ENCODE assay signal across 10 cellular contexts in genomic region chr1:198056255-198056654, GRCh38.
DNase-seq lines count a peak whose midpoint lies in the region; ATAC-seq, FAIRE-seq and TF ChIP-seq lines count a peak whose summit lies in the region.
"Had no signal": no experiment of that assay in that cellular context is flagged by ENCODE, and none has a peak within 500 bp of the region (broad histone marks: within the 10 kb centered on the region; RNA-seq: fewer than 3 reads in every experiment).

No MANE protein-coding gene starts in this region.

- no peak for FAIRE-seq in bronchial epithelial cell (lab: Jason Lieb, UNC)
- FAIRE-seq: endothelial cell of umbilical vein had no signal

- no peak overlapping the region for H3K4me3 ChIP-seq in bronchial epithelial cell (ENCODE audit: low read depth, low read length)
- no peak overlapping the region for H3K4me3 ChIP-seq in tibial artery
- H3K4me3 ChIP-seq: skin epidermis had no signal

- H3K27ac ChIP-seq in tibial artery, result no peak overlapping the region
- H3K27ac ChIP-seq: skin epidermis had no signal

- H3K9me3 ChIP-seq in tibial artery, result no peaks in the 10 kb centered on the region

- H3K36me3 ChIP-seq in bronchial epithelial cell (ENCODE audit: control insufficient read depth, insufficient read depth, low read length) (no peaks in the 10 kb centered on the region), tibial artery (no peaks in the 10 kb centered on the region)

- intact Hi-C loops in sciatic nerve (cut with DNase I), result no loop called here
- intact Hi-C loops in tibial artery (cut with DNase I; ENCODE audit: low total_unique reads), result no loop called here

- H3K4me1 ChIP-seq in tibial artery, result no peaks in the 10 kb centered on the region

- no peaks in the 10 kb centered on the region for H3K27me3 ChIP-seq in bronchial epithelial cell (ENCODE audit: control insufficient read depth, insufficient read depth, low read length)
- H3K27me3 ChIP-seq in tibial artery, result no peaks in the 10 kb centered on the region

- peak; percentile 25 for DNase-seq in stimulated activated CD4-positive, alpha-beta T cell treated with anti-CD3 and anti-CD28 coated beads, Interleukin-15, amount 100 ng/mL, for 24 hours
- no peak for DNase-seq in stimulated activated CD4-positive, alpha-beta T cell treated with anti-CD3 and anti-CD28 coated beads, Interleukin-2, amount 100 ng/mL, for 48 hours
- DNase-seq in bronchial epithelial cell (ENCODE audit: low read depth) (no peak), NCI-H2196 treated with DMSO at 0.1 percent for 48 hours (lab: John Stamatoyannopoulos, UW; ENCODE audit: unreplicated experiment) (no peak), sciatic nerve (ENCODE audit: low spot score) (no peak), tibial artery (no peak)

- TF ChIP-seq CTCF in bronchial epithelial cell (IDR thresholded peaks at IDR 0.05; ENCODE audit: insufficient read depth, low read length, severe bottlenecking) (peak; percentile 22), tibial artery (IDR thresholded peaks at IDR 0.05) (no peak)

- peak; percentile 81 for ATAC-seq in HG03342 (IDR thresholded peaks at IDR 0.05; ENCODE audit: unreplicated experiment)
- no peak for ATAC-seq in GM19397 (IDR thresholded peaks at IDR 0.05; ENCODE audit: unreplicated experiment)
- ATAC-seq in sciatic nerve, result no peak
